Comparison of ENCODE assay signal across 10 cellular contexts in genomic region chr14:71290960-71291466, GRCh38. TPM values are rescaled to one million over a fixed set of nuclear protein-coding genes. Genes with fewer than 3 reads are reported as not detected.
DNase-seq lines count a peak whose midpoint lies in the region; ATAC-seq, FAIRE-seq and TF ChIP-seq lines count a peak whose summit lies in the region.
"Had no signal": no experiment of that assay in that cellular context is flagged by ENCODE, and none has a peak within 500 bp of the region (broad histone marks: within the 10 kb centered on the region; RNA-seq: fewer than 3 reads in every experiment).

No MANE protein-coding gene starts in this region.

- peak; percentile 85 for FAIRE-seq in GM12891 (lab: Jason Lieb, UNC)

- no peak overlapping the region for H3K4me3 ChIP-seq in epithelial cell of esophagus (ENCODE audit: low read length)
- H3K4me3 ChIP-seq: SK-N-MC, skin epidermis had no signal

- H3K27ac Mint-ChIP-seq in T-helper 2 cell treated with Interferon-gamma antibody and Interleukin-4, amounts not matched to agents 5 μg/mL and 100 μg/mL, for 36 hours = no peak overlapping the region

- DNase-seq in GM12891 (ENCODE audit: insufficient read length, low spot score) (peak; percentile 11), epithelial cell of esophagus (ENCODE audit: low read depth) (peak; percentile 95), sciatic nerve (ENCODE audit: low spot score) (no peak), mucosa of gallbladder (ENCODE audit: low spot score) (no peak), NCI-H146 treated with DMSO at 0.1 percent for 48 hours (lab: John Stamatoyannopoulos, UW; ENCODE audit: unreplicated experiment) (no peak), DMS79 (lab: John Stamatoyannopoulos, UW) (no peak)
- DNase-seq in T-helper 2 cell treated with Interferon-gamma antibody and Interleukin-4, amounts not matched to agents 5 μg/mL and 100 μg/mL, for 36 hours (ENCODE audit: low spot score) = peak; percentile 66

- H3K4me1 Mint-ChIP-seq in T-helper 2 cell treated with Interferon-gamma antibody and Interleukin-4, amounts not matched to agents 5 μg/mL and 100 μg/mL, for 36 hours (ENCODE audit: low read depth) = peaks cover 12% of the 10 kb centered on the region

- intact Hi-C loops in sciatic nerve (cut with DNase I) = no loop called here

- peaks cover 15% of the 10 kb centered on the region for H3K27me3 Mint-ChIP-seq in T-helper 2 cell treated with Interferon-gamma antibody and Interleukin-4, amounts not matched to agents 5 μg/mL and 100 μg/mL, for 36 hours (ENCODE audit: low read depth)

- no peak for TF ChIP-seq CTCF in epithelial cell of esophagus (IDR thresholded peaks at IDR 0.05; ENCODE audit: insufficient read depth, low read depth, low read length, missing control alignments)

- ATAC-seq in HG02884 (IDR thresholded peaks at IDR 0.05; ENCODE audit: unreplicated experiment) (peak; percentile 77), sciatic nerve (peak; percentile 52)

- no peaks in the 10 kb centered on the region for H3K9me3 Mint-ChIP-seq in T-helper 2 cell treated with Interferon-gamma antibody and Interleukin-4, amounts not matched to agents 5 μg/mL and 100 μg/mL, for 36 hours

- no peak overlapping the region for H3K4me3 Mint-ChIP-seq in T-helper 2 cell treated with Interferon-gamma antibody and Interleukin-4, amounts not matched to agents 5 μg/mL and 100 μg/mL, for 36 hours

- H3K36me3 Mint-ChIP-seq in T-helper 2 cell treated with Interferon-gamma antibody and Interleukin-4, amounts not matched to agents 5 μg/mL and 100 μg/mL, for 36 hours (ENCODE audit: low read depth) = no peaks in the 10 kb centered on the region

- TF ChIP-seq POLR2A in GM12891 (IDR thresholded peaks at IDR 0.05; ENCODE audit: low read depth, low read length) = no peak

TF ChIP-seq in GM12891, 5 proteins besides CTCF, POLR2A, EP300 and RAD21:
- TF ChIP-seq SPI1 (IDR thresholded peaks at IDR 0.05; ENCODE audit: low read depth, low read length) = peak; percentile 86
- TF ChIP-seq TAF1 (IDR thresholded peaks at IDR 0.05; ENCODE audit: low read depth, low read length) = no peak
- TF ChIP-seq POU2F2 (IDR thresholded peaks at IDR 0.05; ENCODE audit: low read depth, low read length) = no peak
- TF ChIP-seq POLR2AphosphoS5 (IDR thresholded peaks at IDR 0.05; ENCODE audit: low read depth, low read length) = no peak
- no peak for TF ChIP-seq PAX5 (IDR thresholded peaks at IDR 0.05; ENCODE audit: insufficient read depth, low read length, severe bottlenecking)

RNA-seq across cellular contexts. Expression of gene SIPA1L1, which starts 29.3 kb away (rescaled TPM):
- polyA plus RNA-seq in GM12891 (2012; ENCODE audit: low read depth, missing spikeins) = 39.8 TPM
- total RNA-seq in sciatic nerve = 90.2 TPM
- total RNA-seq in mucosa of gallbladder = 98.1 TPM

Comparison
In these comparisons a context has a peak if more than half of its experiments do, and no peak if none do; other contexts are left out.
1. DNase-seq: peak in GM12891 (single experiment), T-helper 2 cell treated with Interferon-gamma antibody and Interleukin-4, amounts not matched to agents 5 μg/mL and 100 μg/mL, for 36 hours (single experiment) and epithelial cell of esophagus (single experiment); none in sciatic nerve (single experiment), mucosa of gallbladder (single experiment), NCI-H146 treated with DMSO at 0.1 percent for 48 hours (single experiment) and DMS79 (single experiment).